Comparison of ENCODE assay signal across 14 cellular contexts in genomic region chr5:95735436-95735835, GRCh38. TPM values are rescaled to one million over a fixed set of nuclear protein-coding genes. Genes with fewer than 3 reads are reported as not detected.
DNase-seq lines count a peak whose midpoint lies in the region; ATAC-seq and TF ChIP-seq lines count a peak whose summit lies in the region.
"Had no signal": no experiment of that assay in that cellular context is flagged by ENCODE, and none has a peak within 500 bp of the region (broad histone marks: within the 10 kb centered on the region; RNA-seq: fewer than 3 reads in every experiment).

No MANE protein-coding gene starts in this region.

- H3K4me1 Mint-ChIP-seq in osteocyte (ENCODE audit: unreplicated experiment) (peaks cover 45% of the 10 kb centered on the region), type B pancreatic cell (ENCODE audit: unreplicated experiment) (peaks cover 32% of the 10 kb centered on the region), T-cell (peaks cover 13 to 16% (median 15%) of the 10 kb centered on the region in 3 donors)
- H3K4me1 Mint-ChIP-seq in activated CD8-positive, alpha-beta T cell treated with anti-CD3 and anti-CD28 coated beads, Interleukin-2, amount 10 ng/mL, durations not matched to agents 7 days and 5 days (ENCODE audit: low read depth), result peaks cover 12% of the 10 kb centered on the region

- H3K9me3 Mint-ChIP-seq in osteocyte (ENCODE audit: unreplicated experiment) (no peaks in the 10 kb centered on the region), type B pancreatic cell (no peaks in the 10 kb centered on the region), T-cell (no peaks in the 10 kb centered on the region)
- H3K9me3 Mint-ChIP-seq in activated CD8-positive, alpha-beta T cell treated with anti-CD3 and anti-CD28 coated beads, Interleukin-2, amount 10 ng/mL, durations not matched to agents 7 days and 5 days (ENCODE audit: insufficient read depth), result no peaks in the 10 kb centered on the region

- H3K4me1 ChIP-seq in right atrium auricular region (peaks cover 0 to 42% of the 10 kb centered on the region in 2 donors), fibroblast of lung (ENCODE audit: control insufficient read depth, extremely low read depth, insufficient read depth, low read length) (peaks cover 5% of the 10 kb centered on the region)

- H3K79me2 ChIP-seq in fibroblast of lung (ENCODE audit: control insufficient read depth, insufficient read depth, low read length), result peaks cover 66% of the 10 kb centered on the region

- no peaks in the 10 kb centered on the region for H3K27me3 Mint-ChIP-seq in osteocyte (ENCODE audit: unreplicated experiment)
- H3K27me3 Mint-ChIP-seq in type B pancreatic cell, result no peaks in the 10 kb centered on the region
- peaks cover 44% of the 10 kb centered on the region for H3K27me3 Mint-ChIP-seq in activated CD8-positive, alpha-beta T cell treated with anti-CD3 and anti-CD28 coated beads, Interleukin-2, amount 10 ng/mL, durations not matched to agents 7 days and 5 days (ENCODE audit: low read depth)
- H3K27me3 Mint-ChIP-seq in T-cell, result peaks cover 0 to 42% of the 10 kb centered on the region in 2 donors

- no peak overlapping the region for H3K27ac Mint-ChIP-seq in osteocyte (ENCODE audit: unreplicated experiment)
- no peak overlapping the region for H3K27ac Mint-ChIP-seq in type B pancreatic cell
- H3K27ac Mint-ChIP-seq in activated CD8-positive, alpha-beta T cell treated with anti-CD3 and anti-CD28 coated beads, Interleukin-2, amount 10 ng/mL, durations not matched to agents 7 days and 5 days, result no peak overlapping the region
- no peak overlapping the region for H3K27ac Mint-ChIP-seq in T-cell

- peak overlapping the region; percentile 96 for H3K4me3 Mint-ChIP-seq in osteocyte (ENCODE audit: unreplicated experiment)
- peak overlapping the region; percentile 57 for H3K4me3 Mint-ChIP-seq in type B pancreatic cell
- H3K4me3 Mint-ChIP-seq in activated CD8-positive, alpha-beta T cell treated with anti-CD3 and anti-CD28 coated beads, Interleukin-2, amount 10 ng/mL, durations not matched to agents 7 days and 5 days, result no peak overlapping the region
- H3K4me3 Mint-ChIP-seq in T-cell, result no peak overlapping the region

- H4K20me1 ChIP-seq in fibroblast of lung (ENCODE audit: control insufficient read depth, extremely low read depth, insufficient read depth, low read length), result no peaks in the 10 kb centered on the region

- H3K36me3 Mint-ChIP-seq in osteocyte (ENCODE audit: unreplicated experiment) (peaks cover 67% of the 10 kb centered on the region), type B pancreatic cell (peaks cover 28% of the 10 kb centered on the region), T-cell (no peaks in the 10 kb centered on the region)
- H3K36me3 Mint-ChIP-seq in activated CD8-positive, alpha-beta T cell treated with anti-CD3 and anti-CD28 coated beads, Interleukin-2, amount 10 ng/mL, durations not matched to agents 7 days and 5 days (ENCODE audit: low read depth), result no peaks in the 10 kb centered on the region

- POLR2A ChIA-PET in activated CD8-positive, alpha-beta T cell treated with anti-CD3 and anti-CD28 coated beads, Interleukin-2, amount 10 ng/mL, durations not matched to agents 7 days and 5 days (lab: Charles Lee), result no interaction called here
- POLR2A ChIA-PET in T-cell (lab: Charles Lee), result interaction anchor here in 1 of 2 donors (0.7 kb wide), 1 partner anchor 119 kb away, joined by 7 read pairs; no protein-coding TSS in a partner anchor

- H3K9ac ChIP-seq in fibroblast of lung (ENCODE audit: insufficient read depth, low read length), result no peak overlapping the region

- TF ChIP-seq CTCF in right atrium auricular region (IDR thresholded peaks at IDR 0.05), result no peak
- TF ChIP-seq CTCF in fibroblast of lung (conservative IDR thresholded peaks at IDR 0.05 in 1 of 2, IDR thresholded peaks at IDR 0.05 in 1 of 2; ENCODE audit: low read depth in 1 of 2, low read length in 2 of 2), result no peak
- TF ChIP-seq CTCF in osteocyte (IDR thresholded peaks at IDR 0.05), result no peak
- TF ChIP-seq CTCF in type B pancreatic cell (conservative IDR thresholded peaks at IDR 0.05), result no peak

- intact Hi-C loops in Right ventricle myocardium superior (cut with DNase I), result loop anchor here (5.0 kb wide), 1 partner anchor 68 kb away; no protein-coding TSS in a partner anchor

- H3K27ac ChIP-seq in right atrium auricular region, result peak overlapping the region; percentile 91 to 94
- peak overlapping the region; percentile 49 for H3K27ac ChIP-seq in fibroblast of lung (ENCODE audit: insufficient read depth, low read length)
- H3K27ac ChIP-seq: upper lobe of right lung had no signal

- H3K36me3 ChIP-seq in right atrium auricular region (peaks cover 11% of the 10 kb centered on the region), fibroblast of lung (ENCODE audit: control insufficient read depth, insufficient read depth, low read length) (peaks cover 13% of the 10 kb centered on the region)
- H3K36me3 ChIP-seq: upper lobe of right lung had no signal

- ATAC-seq in Right ventricle myocardium superior (ENCODE audit: poor library complexity) (no peak), T-cell (replicated peaks in 1 of 4) (no peak)
- ATAC-seq in activated CD8-positive, alpha-beta T cell treated with anti-CD3 and anti-CD28 coated beads, Interleukin-2, amount 10 ng/mL, durations not matched to agents 7 days and 5 days, result no peak
- ATAC-seq: upper lobe of right lung had no signal

- CTCF ChIA-PET in activated CD8-positive, alpha-beta T cell treated with anti-CD3 and anti-CD28 coated beads, Interleukin-2, amount 10 ng/mL, durations not matched to agents 7 days and 5 days (lab: Charles Lee), result interaction anchor here (1.3 to 4.4 kb wide), 4 partner anchors 11 to 71 kb away, joined by 3 to 15 read pairs (median 4); no protein-coding TSS in a partner anchor
- CTCF ChIA-PET in T-cell (lab: Charles Lee), result interaction anchor here in 1 of 2 donors (0.9 kb wide), 1 partner anchor 189 kb away, joined by 3 read pairs; no protein-coding TSS in a partner anchor

- no peak for DNase-seq in right atrium auricular region (ENCODE audit: low spot score)
- DNase-seq in Right ventricle myocardium superior, result no peak
- DNase-seq in fibroblast of lung (ENCODE audit: low read depth in 2 of 2), result peak; percentile 38 to 42
- DNase-seq in osteocyte (ENCODE audit: extremely low spot score, unreplicated experiment), result no peak
- DNase-seq in type B pancreatic cell (ENCODE audit: extremely low spot score, unreplicated experiment), result no peak
- DNase-seq in OCI-M2 (lab: John Stamatoyannopoulos, UW; ENCODE audit: unreplicated experiment), result no peak
- no peak for DNase-seq in activated CD8-positive, alpha-beta T cell treated with anti-CD3 and anti-CD28 coated beads, Interleukin-2, amount 10 ng/mL, durations not matched to agents 7 days and 5 days
- no peak for DNase-seq in T-cell
- DNase-seq: kidney glomerular epithelial cell; NCI-H2171; NK-92 treated with Interleukin-12 subunit alpha and Interleukin-12 subunit beta, amount 100 ng/mL, for 24 hours; stimulated activated CD4-positive, alpha-beta T cell treated with anti-CD3 and anti-CD28 coated beads, Interleukin-15, amount 100 ng/mL, for 24 hours; upper lobe of right lung had no signal

- H3K4me3 ChIP-seq in right atrium auricular region (no peak overlapping the region), fibroblast of lung (replicated peaks in 1 of 4; ENCODE audit: control extremely low read depth in 1 of 4, insufficient read depth in 1 of 4, low read depth in 3 of 4, low read length in 4 of 4) (peak overlapping the region; percentile 88 to 98 (median 96))
- H3K4me3 ChIP-seq: upper lobe of right lung had no signal

- no peaks in the 10 kb centered on the region for H3K27me3 ChIP-seq in right atrium auricular region
- no peaks in the 10 kb centered on the region for H3K27me3 ChIP-seq in fibroblast of lung (ENCODE audit: control insufficient read depth, insufficient read depth, low read length)
- H3K27me3 ChIP-seq: upper lobe of right lung had no signal

- H3K9me3 ChIP-seq in right atrium auricular region (no peaks in the 10 kb centered on the region), fibroblast of lung (ENCODE audit: control insufficient read depth, insufficient read depth, low read depth, low read length) (no peaks in the 10 kb centered on the region)
- H3K9me3 ChIP-seq: upper lobe of right lung had no signal

- peak overlapping the region; percentile 74 for H3K4me2 ChIP-seq in fibroblast of lung (ENCODE audit: extremely low read depth, insufficient read depth, low read length)

- H2AFZ ChIP-seq in fibroblast of lung (ENCODE audit: low read length), result no peak overlapping the region

RNA-seq across cellular contexts. Expression of gene RHOBTB3, which starts 4.3 kb away (rescaled TPM):
- 10 to 100 TPM; 56.2 to 89.9 TPM for total RNA-seq in right atrium auricular region
- total RNA-seq in Right ventricle myocardium superior, result 81.1 TPM
- total RNA-seq in fibroblast of lung, result 222 and 337 TPM in 2 replicates
- 188 and 338 TPM in 2 replicates for polyA plus RNA-seq in fibroblast of lung
- polyA plus RNA-seq in fibroblast of lung (2012), result 86.7 and 178 TPM in 2 replicates
- 363 and 762 TPM in 2 replicates for polyA minus RNA-seq in fibroblast of lung (ENCODE audit: low replicate concordance)
- total RNA-seq in osteocyte, result 190 and 208 TPM in 2 replicates
- total RNA-seq in type B pancreatic cell (ENCODE audit: low replicate concordance), result 41.7 and 76.3 TPM in 2 replicates
- under 1 TPM; 0.21 to 0.32 TPM for total RNA-seq in activated CD8-positive, alpha-beta T cell treated with anti-CD3 and anti-CD28 coated beads, Interleukin-2, amount 10 ng/mL, durations not matched to agents 7 days and 5 days
- total RNA-seq in T-cell, result 1 to 10 TPM; 2.6 to 4.8 (median 3.6) TPM

RNA-seq across cellular contexts. Expression of gene SPATA9, which starts 52.6 kb away (rescaled TPM):
- total RNA-seq in right atrium auricular region (under 1 TPM in 1 of 2 donors, not detected in 1; 0.30 TPM), Right ventricle myocardium superior (not detected), fibroblast of lung (0.51 and 0.66 TPM in 2 replicates), osteocyte (3.0 and 3.8 TPM in 2 replicates), type B pancreatic cell (ENCODE audit: low replicate concordance) (0.29 TPM in 2 replicates), T-cell (not detected)
- polyA plus RNA-seq in fibroblast of lung, result 0.75 and 1.7 TPM in 2 replicates
- 1.1 and 2.6 TPM in 2 replicates for polyA plus RNA-seq in fibroblast of lung (2012)
- not detected in 2 replicates for polyA minus RNA-seq in fibroblast of lung (ENCODE audit: low replicate concordance)
- total RNA-seq in activated CD8-positive, alpha-beta T cell treated with anti-CD3 and anti-CD28 coated beads, Interleukin-2, amount 10 ng/mL, durations not matched to agents 7 days and 5 days, result not detected
- total RNA-seq: HT1080, upper lobe of right lung had no signal

Comparison
In these comparisons a context has a peak if more than half of its experiments do, and no peak if none do; other contexts are left out.
1. DNase-seq: peak in fibroblast of lung (2 of 2); none in right atrium auricular region (single experiment), Right ventricle myocardium superior (single experiment), osteocyte (single experiment), type B pancreatic cell (single experiment), OCI-M2 (single experiment), activated CD8-positive, alpha-beta T cell treated with anti-CD3 and anti-CD28 coated beads, Interleukin-2, amount 10 ng/mL, durations not matched to agents 7 days and 5 days (single experiment) and T-cell (0 of 34).
2. H3K4me3 ChIP-seq: peak in fibroblast of lung (4 of 4); none in right atrium auricular region (0 of 2).
3. H3K4me3 Mint-ChIP-seq: peak in osteocyte (single experiment) and type B pancreatic cell (single experiment); none in activated CD8-positive, alpha-beta T cell treated with anti-CD3 and anti-CD28 coated beads, Interleukin-2, amount 10 ng/mL, durations not matched to agents 7 days and 5 days (single experiment) and T-cell (0 of 3).